ENCODE assay signal across 19 cellular contexts in genomic region chr12:88206636-88207035, GRCh38.
DNase-seq lines count a peak whose midpoint lies in the region; ATAC-seq and TF ChIP-seq lines count a peak whose summit lies in the region.
"Had no signal": no experiment of that assay in that cellular context is flagged by ENCODE, and none has a peak within 500 bp of the region (broad histone marks: within the 10 kb centered on the region; RNA-seq: fewer than 3 reads in every experiment).

No MANE protein-coding gene starts in this region.

- peaks cover 0 to 3% of the 10 kb centered on the region in 2 donors for H3K9me3 Mint-ChIP-seq in natural killer cell

- no peak overlapping the region for H3K4me3 Mint-ChIP-seq in natural killer cell
- H3K4me3 Mint-ChIP-seq: stimulated activated effector memory CD8-positive, alpha-beta T cell treated with anti-CD3 and anti-CD28 coated beads, Interleukin-12 subunit alpha, Interleukin-12 subunit beta, amount 100 ng/mL, for 72 hours had no signal

- intact Hi-C loops in natural killer cell (cut with micrococcal nuclease), result no loop called here

- no peak for ATAC-seq in natural killer cell
- no peak for ATAC-seq in GM18867 (IDR thresholded peaks at IDR 0.05; ENCODE audit: unreplicated experiment)
- ATAC-seq: heart left ventricle; mucosa of descending colon; PC-3; stimulated activated effector memory CD8-positive, alpha-beta T cell treated with anti-CD3 and anti-CD28 coated beads, Interleukin-12 subunit alpha, Interleukin-12 subunit beta, amount 100 ng/mL, for 72 hours had no signal

- peak; percentile 8 for DNase-seq in AG08395 (ENCODE audit: low spot score)
- DNase-seq in HCEC 1CT, result peak; percentile 89
- peak; percentile 20 for DNase-seq in RPMI7951 (ENCODE audit: low read depth)
- peak; percentile 34 for DNase-seq in iris pigment epithelial cell (ENCODE audit: low read depth)
- no peak for DNase-seq in natural killer cell
- no peak for DNase-seq in NCI-H2227 (lab: John Stamatoyannopoulos, UW; ENCODE audit: unreplicated experiment)
- DNase-seq in COR-L47 (lab: John Stamatoyannopoulos, UW), result no peak
- DNase-seq: ACHN, amygdala, cerebellar nuclear complex, heart left ventricle, Karpas-422, kidney, NCI-H1694 treated with DMSO at 0.1 percent for 48 hours, PC-3, transverse colon had no signal

- TF ChIP-seq CTCF in natural killer cell (IDR thresholded peaks at IDR 0.05), result no peak

- no peaks in the 10 kb centered on the region for H3K4me1 Mint-ChIP-seq in natural killer cell
- H3K4me1 Mint-ChIP-seq: stimulated activated effector memory CD8-positive, alpha-beta T cell treated with anti-CD3 and anti-CD28 coated beads, Interleukin-12 subunit alpha, Interleukin-12 subunit beta, amount 100 ng/mL, for 72 hours had no signal

- H3K27me3 Mint-ChIP-seq in natural killer cell (ENCODE audit: low read depth in 2 of 2), result no peaks in the 10 kb centered on the region

- no peak overlapping the region for H3K27ac Mint-ChIP-seq in natural killer cell
- H3K27ac Mint-ChIP-seq: stimulated activated effector memory CD8-positive, alpha-beta T cell treated with anti-CD3 and anti-CD28 coated beads, Interleukin-12 subunit alpha, Interleukin-12 subunit beta, amount 100 ng/mL, for 72 hours had no signal

- no peaks in the 10 kb centered on the region for H3K36me3 Mint-ChIP-seq in natural killer cell
- H3K36me3 Mint-ChIP-seq: stimulated activated effector memory CD8-positive, alpha-beta T cell treated with anti-CD3 and anti-CD28 coated beads, Interleukin-12 subunit alpha, Interleukin-12 subunit beta, amount 100 ng/mL, for 72 hours had no signal

Comparison
In these comparisons a context has a peak if more than half of its experiments do, and no peak if none do; other contexts are left out.
1. DNase-seq: peak in AG08395 (single experiment), HCEC 1CT (single experiment), RPMI7951 (single experiment) and iris pigment epithelial cell (single experiment); none in natural killer cell (single experiment), NCI-H2227 (single experiment) and COR-L47 (single experiment).